7 cellular contexts compared by ENCODE assay signal in genomic region chr10:67571503-67571902, GRCh38.
"Had no signal": no experiment of that assay in that cellular context is flagged by ENCODE, and none has a peak within 500 bp of the region (broad histone marks: within the 10 kb centered on the region; RNA-seq: fewer than 3 reads in every experiment).

No MANE protein-coding gene starts in this region.

- H3K27ac Mint-ChIP-seq: H9, IgD-negative memory B cell had no signal

- H3K36me3 Mint-ChIP-seq: IgD-negative memory B cell had no signal

- H3K4me1 Mint-ChIP-seq: H9, IgD-negative memory B cell had no signal

- ATAC-seq: HepG2 had no signal

- H3K4me3 ChIP-seq: GM23248 had no signal

- H3K4me3 Mint-ChIP-seq: H9, IgD-negative memory B cell had no signal

- H2AFZ ChIP-seq: GM23248 had no signal

- H3K9me3 Mint-ChIP-seq: H9, IgD-negative memory B cell had no signal

- H3K27ac ChIP-seq: GM23248, HL-60 had no signal

- H3K27me3 Mint-ChIP-seq: IgD-negative memory B cell had no signal

- DNase-seq: GM23248, H9, HCEC 1CT, KBM-7 had no signal
